ENCODE assay signal across 22 cellular contexts in the genomic region with DNA sequence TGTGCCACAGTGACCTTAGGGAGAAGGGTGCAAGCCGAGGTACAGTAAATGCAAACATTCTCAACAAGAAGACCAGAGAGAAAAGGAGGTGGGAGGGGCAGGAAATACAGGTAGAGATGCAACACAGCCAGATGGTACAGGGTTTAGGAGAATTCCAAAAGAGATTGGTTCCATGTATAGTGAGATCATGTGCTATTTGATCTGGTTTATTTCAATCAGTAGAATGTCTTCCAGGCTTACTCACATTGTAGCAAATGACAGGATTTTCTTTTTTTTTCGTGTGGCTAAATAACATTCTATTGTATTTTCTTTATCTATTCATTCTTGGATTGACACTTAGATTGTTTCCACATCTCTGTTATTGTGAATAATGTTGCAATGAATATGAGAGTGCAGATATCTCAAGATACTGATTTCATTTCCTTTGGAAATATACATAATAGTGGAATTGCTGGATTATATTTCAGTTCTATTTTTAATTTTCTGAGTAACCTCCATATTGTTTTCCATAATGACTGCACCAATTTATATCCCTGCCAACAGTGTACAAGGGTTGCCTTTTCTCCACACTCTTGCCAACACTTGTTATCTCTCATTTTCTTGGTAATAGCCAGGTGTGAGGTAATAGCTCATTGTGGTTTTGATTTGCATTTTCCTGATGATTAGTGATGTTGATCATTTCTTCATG.
"Had no signal": no experiment of that assay in that cellular context is flagged by ENCODE, and none has a peak within 500 bp of the region (broad histone marks: within the 10 kb centered on the region; RNA-seq: fewer than 3 reads in every experiment).

No MANE protein-coding gene starts in this region.

- DNase-seq: cortex of kidney; dorsolateral prefrontal cortex; effector CD8-positive, alpha-beta T cell; foreskin melanocyte; heart right ventricle; hypothalamus; kidney glomerular epithelial cell; naive thymus-derived CD4-positive, alpha-beta T cell; posterior cingulate gyrus; spleen; stimulated activated CD4-positive, alpha-beta T cell treated with anti-CD3 and anti-CD28 coated beads, Interleukin-15, amount 100 ng/mL, for 24 hours; stimulated activated CD4-positive, alpha-beta T cell treated with anti-CD3 and anti-CD28 coated beads, Interleukin-1b, Interleukin-23, amount 100 ng/mL, for 48 hours; stimulated activated CD4-positive, alpha-beta T cell treated with anti-CD3 and anti-CD28 coated beads, Interleukin-4, amount 100 ng/mL, for 4 hours; stimulated activated naive B cell treated with anti-CD40 and anti-IgM and Interleukin-4, amounts not matched to agents 10 μg/mL and 1 μg/mL and 100 μg/mL, for 72 hours; stimulated activated naive CD8-positive, alpha-beta T cell treated with anti-CD3 and anti-CD28 coated beads, Interleukin-15, amount 100 ng/mL, for 72 hours; testis; upper lobe of right lung had no signal

- H3K36me3 Mint-ChIP-seq: naive thymus-derived CD4-positive, alpha-beta T cell; stimulated activated naive B cell treated with anti-CD40 and anti-IgM and Interleukin-4, amounts not matched to agents 10 μg/mL and 1 μg/mL and 100 μg/mL, for 72 hours had no signal

- H3K27me3 ChIP-seq: neutrophil, spleen, testis, tibial nerve, upper lobe of right lung, vagina had no signal

- H3K27ac Mint-ChIP-seq: naive thymus-derived CD4-positive, alpha-beta T cell; stimulated activated naive B cell treated with anti-CD40 and anti-IgM and Interleukin-4, amounts not matched to agents 10 μg/mL and 1 μg/mL and 100 μg/mL, for 72 hours; stimulated activated naive CD8-positive, alpha-beta T cell treated with anti-CD3 and anti-CD28 coated beads, Interleukin-15, amount 100 ng/mL, for 72 hours had no signal

- H3K4me1 Mint-ChIP-seq: naive thymus-derived CD4-positive, alpha-beta T cell; stimulated activated naive B cell treated with anti-CD40 and anti-IgM and Interleukin-4, amounts not matched to agents 10 μg/mL and 1 μg/mL and 100 μg/mL, for 72 hours; stimulated activated naive CD8-positive, alpha-beta T cell treated with anti-CD3 and anti-CD28 coated beads, Interleukin-15, amount 100 ng/mL, for 72 hours had no signal

- H3K4me1 ChIP-seq: heart right ventricle, spleen, testis, upper lobe of right lung, vagina had no signal

- H3K4me3 Mint-ChIP-seq: naive thymus-derived CD4-positive, alpha-beta T cell; stimulated activated naive B cell treated with anti-CD40 and anti-IgM and Interleukin-4, amounts not matched to agents 10 μg/mL and 1 μg/mL and 100 μg/mL, for 72 hours; stimulated activated naive CD8-positive, alpha-beta T cell treated with anti-CD3 and anti-CD28 coated beads, Interleukin-15, amount 100 ng/mL, for 72 hours had no signal

- H3K4me3 ChIP-seq: dorsolateral prefrontal cortex, heart right ventricle, spleen, testis, tibial nerve, upper lobe of right lung, vagina had no signal

- H3K9me3 ChIP-seq: neutrophil, testis, tibial nerve, upper lobe of right lung, vagina had no signal

- H3K36me3 ChIP-seq: heart right ventricle, neutrophil, spleen, tibial nerve, upper lobe of right lung, vagina had no signal

- H3K27ac ChIP-seq: dorsolateral prefrontal cortex, heart right ventricle, neutrophil, spleen, testis, tibial nerve, upper lobe of right lung, vagina had no signal

- ATAC-seq: esophagus mucosa; heart right ventricle; naive thymus-derived CD4-positive, alpha-beta T cell; sciatic nerve; stimulated activated naive B cell treated with anti-CD40 and anti-IgM and Interleukin-4, amounts not matched to agents 10 μg/mL and 1 μg/mL and 100 μg/mL, for 72 hours; stimulated activated naive CD8-positive, alpha-beta T cell treated with anti-CD3 and anti-CD28 coated beads, Interleukin-15, amount 100 ng/mL, for 72 hours; upper lobe of right lung had no signal
